ENCODE assay signal across 17 cellular contexts in the genomic region with DNA sequence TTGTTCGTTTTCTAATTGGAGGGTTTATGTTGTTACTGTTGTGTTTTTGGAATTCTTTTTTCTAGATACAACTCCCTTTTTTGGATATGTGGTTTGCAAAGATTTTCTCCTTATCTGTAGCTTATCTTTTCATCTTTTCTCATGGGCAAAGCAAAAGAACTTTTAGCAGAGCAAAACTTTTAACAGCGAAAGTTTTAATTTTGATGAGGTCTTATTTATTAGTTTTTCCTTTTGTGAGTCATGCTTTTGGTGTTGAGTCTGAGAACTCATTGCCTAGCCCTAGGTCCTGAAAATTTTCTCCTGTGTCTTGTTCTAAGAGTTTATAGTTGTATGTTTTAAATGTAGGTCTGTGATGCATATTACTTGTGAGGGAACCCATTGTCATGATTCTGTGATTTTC.
DNase-seq lines count a peak whose midpoint lies in the region; ATAC-seq and TF ChIP-seq lines count a peak whose summit lies in the region.
"Had no signal": no experiment of that assay in that cellular context is flagged by ENCODE, and none has a peak within 500 bp of the region (broad histone marks: within the 10 kb centered on the region; RNA-seq: fewer than 3 reads in every experiment).

No MANE protein-coding gene starts in this region.

- no peak for DNase-seq in GM23248
- no peak for DNase-seq in WTC11 (ENCODE audit: low spot score)
- no peak for DNase-seq in gastrocnemius medialis
- no peak for DNase-seq in activated CD4-positive, alpha-beta T cell treated with anti-CD3 and anti-CD28 coated beads, Interleukin-2, amount 10 ng/mL, durations not matched to agents 7 days and 5 days
- DNase-seq in Karpas-422 = no peak
- DNase-seq: BE2C; CD4-positive, CD25-positive, alpha-beta regulatory T cell; DMS153; GF-D8; H7; NCI-H1105; NCI-H446 had no signal

- H3K4me2 ChIP-seq in GM23248 (ENCODE audit: unreplicated experiment) (peak overlapping the region; percentile 7), Karpas-422 (ENCODE audit: low read depth, low read length, poor library complexity, severe bottlenecking) (no peak overlapping the region)

- H3K9me2 ChIP-seq in GM23248 (ENCODE audit: insufficient read depth) (no peaks in the 10 kb centered on the region), Karpas-422 (replicated peaks; ENCODE audit: insufficient read depth, low read length) (no peaks in the 10 kb centered on the region)

- no peak for TF ChIP-seq CTCF in WTC11 (IDR thresholded peaks at IDR 0.05)
- no peak for TF ChIP-seq CTCF in gastrocnemius medialis (IDR thresholded peaks at IDR 0.05 in 4 of 5, conservative IDR thresholded peaks at IDR 0.05 in 1 of 5)

- in situ Hi-C loops in GM23248 (cut with MboI) (no loop called here), gastrocnemius medialis (cut with MboI; ENCODE audit: low sequenced_read_pairs in 4 of 4) (no loop called here)

- H3K27me3 Mint-ChIP-seq in WTC11 (ENCODE audit: low read depth) = no peaks in the 10 kb centered on the region
- H3K27me3 Mint-ChIP-seq in activated CD4-positive, alpha-beta T cell treated with anti-CD3 and anti-CD28 coated beads, Interleukin-2, amount 10 ng/mL, durations not matched to agents 7 days and 5 days = peaks cover 8% of the 10 kb centered on the region

- intact Hi-C loops in gastrocnemius medialis (cut with DNase I; ENCODE audit: low total_unique reads) = no loop called here

- no peaks in the 10 kb centered on the region for H3K36me3 Mint-ChIP-seq in WTC11
- no peaks in the 10 kb centered on the region for H3K36me3 Mint-ChIP-seq in activated CD4-positive, alpha-beta T cell treated with anti-CD3 and anti-CD28 coated beads, Interleukin-2, amount 10 ng/mL, durations not matched to agents 7 days and 5 days (ENCODE audit: low read depth)
- H3K36me3 Mint-ChIP-seq: CD4-positive, CD25-positive, alpha-beta regulatory T cell had no signal

- H3K4me3 Mint-ChIP-seq in WTC11 = no peak overlapping the region
- no peak overlapping the region for H3K4me3 Mint-ChIP-seq in activated CD4-positive, alpha-beta T cell treated with anti-CD3 and anti-CD28 coated beads, Interleukin-2, amount 10 ng/mL, durations not matched to agents 7 days and 5 days
- H3K4me3 Mint-ChIP-seq: CD4-positive, CD25-positive, alpha-beta regulatory T cell; IgD-negative memory B cell had no signal

- H3K79me2 ChIP-seq in GM23248 (ENCODE audit: insufficient read depth) = peaks cover 100% of the 10 kb centered on the region
- no peaks in the 10 kb centered on the region for H3K79me2 ChIP-seq in Karpas-422 (ENCODE audit: low read length)

- H3K36me3 ChIP-seq in GM23248 (ENCODE audit: low read depth) (no peaks in the 10 kb centered on the region), mesodermal cell (ENCODE audit: control insufficient read depth, insufficient read depth, low read length) (peaks cover 53% of the 10 kb centered on the region), gastrocnemius medialis (no peaks in the 10 kb centered on the region), Karpas-422 (ENCODE audit: insufficient read depth, low read length) (no peaks in the 10 kb centered on the region)

- H2AFZ ChIP-seq in GM23248 (no peak overlapping the region), Karpas-422 (ENCODE audit: low read length) (no peak overlapping the region)

- peaks cover 23% of the 10 kb centered on the region for H3K4me1 Mint-ChIP-seq in WTC11
- peaks cover 6% of the 10 kb centered on the region for H3K4me1 Mint-ChIP-seq in activated CD4-positive, alpha-beta T cell treated with anti-CD3 and anti-CD28 coated beads, Interleukin-2, amount 10 ng/mL, durations not matched to agents 7 days and 5 days
- H3K4me1 Mint-ChIP-seq: CD4-positive, CD25-positive, alpha-beta regulatory T cell; IgD-negative memory B cell had no signal

- no peaks in the 10 kb centered on the region for H3K9me3 Mint-ChIP-seq in WTC11
- H3K9me3 Mint-ChIP-seq in activated CD4-positive, alpha-beta T cell treated with anti-CD3 and anti-CD28 coated beads, Interleukin-2, amount 10 ng/mL, durations not matched to agents 7 days and 5 days = no peaks in the 10 kb centered on the region
- H3K9me3 Mint-ChIP-seq: CD4-positive, CD25-positive, alpha-beta regulatory T cell had no signal

- H3F3A ChIP-seq in GM23248 (ENCODE audit: insufficient read depth) = peaks cover 59% of the 10 kb centered on the region

- peak overlapping the region; percentile 4 for H3K27ac Mint-ChIP-seq in WTC11
- no peak overlapping the region for H3K27ac Mint-ChIP-seq in activated CD4-positive, alpha-beta T cell treated with anti-CD3 and anti-CD28 coated beads, Interleukin-2, amount 10 ng/mL, durations not matched to agents 7 days and 5 days
- H3K27ac Mint-ChIP-seq: CD4-positive, CD25-positive, alpha-beta regulatory T cell; IgD-negative memory B cell had no signal

- CTCF ChIA-PET in WTC11 (lab: Charles Lee) = no interaction called here
- CTCF ChIA-PET in activated CD4-positive, alpha-beta T cell treated with anti-CD3 and anti-CD28 coated beads, Interleukin-2, amount 10 ng/mL, durations not matched to agents 7 days and 5 days (lab: Charles Lee) = no interaction called here

- no peaks in the 10 kb centered on the region for H3K9me3 ChIP-seq in GM23248 (ENCODE audit: low read depth)
- H3K9me3 ChIP-seq in mesodermal cell (ENCODE audit: control insufficient read depth, low read length) = no peaks in the 10 kb centered on the region
- H3K9me3 ChIP-seq in gastrocnemius medialis = no peaks in the 10 kb centered on the region
- H3K9me3 ChIP-seq in Karpas-422 (ENCODE audit: low read length) = no peaks in the 10 kb centered on the region
- H3K9me3 ChIP-seq: BE2C had no signal

- no peak for TF ChIP-seq POLR2A in gastrocnemius medialis (IDR thresholded peaks at IDR 0.05)
- no peak for TF ChIP-seq POLR2A in GM18505 (IDR thresholded peaks at IDR 0.05; ENCODE audit: borderline replicate concordance, extremely low read depth, insufficient read depth, insufficient read length)

- peaks cover 23% of the 10 kb centered on the region for H4K20me1 ChIP-seq in GM23248 (ENCODE audit: insufficient read depth)
- H4K20me1 ChIP-seq in Karpas-422 (ENCODE audit: insufficient read depth, low read depth, low read length) = no peaks in the 10 kb centered on the region

- H3K27ac ChIP-seq in GM23248 (peak overlapping the region; percentile 71), mesodermal cell (ENCODE audit: low read depth, low read length, severe bottlenecking) (peak overlapping the region; percentile 4), gastrocnemius medialis (peak overlapping the region; percentile 20 to 95 (median 90)), Karpas-422 (ENCODE audit: low read length) (no peak overlapping the region)

- H3K4me3 ChIP-seq in GM23248 (no peak overlapping the region), mesodermal cell (ENCODE audit: extremely low read depth, insufficient read depth, low read length, poor library complexity, severe bottlenecking) (no peak overlapping the region), gastrocnemius medialis (no peak overlapping the region), Karpas-422 (ENCODE audit: low read length) (no peak overlapping the region)
- H3K4me3 ChIP-seq: GM12878 had no signal

- H3K9ac ChIP-seq in GM23248 (no peak overlapping the region), Karpas-422 (ENCODE audit: low read length) (no peak overlapping the region)

- H3K4me1 ChIP-seq in GM23248 (ENCODE audit: insufficient read depth) = peaks cover 71% of the 10 kb centered on the region
- peaks cover 42% of the 10 kb centered on the region for H3K4me1 ChIP-seq in mesodermal cell (ENCODE audit: control insufficient read depth, insufficient read depth, low read length, poor library complexity, severe bottlenecking)
- H3K4me1 ChIP-seq in gastrocnemius medialis = peaks cover 74 to 99% of the 10 kb centered on the region in 2 donors
- no peaks in the 10 kb centered on the region for H3K4me1 ChIP-seq in Karpas-422 (ENCODE audit: low read length)

- POLR2A ChIA-PET in WTC11 (lab: Charles Lee) = no interaction called here
- POLR2A ChIA-PET in activated CD4-positive, alpha-beta T cell treated with anti-CD3 and anti-CD28 coated beads, Interleukin-2, amount 10 ng/mL, durations not matched to agents 7 days and 5 days (lab: Charles Lee) = no interaction called here

- ATAC-seq in WTC11 (no peak), gastrocnemius medialis (no peak), GM18505 (IDR thresholded peaks at IDR 0.05; ENCODE audit: unreplicated experiment) (no peak)
- ATAC-seq: GM12878, Right ventricle myocardium inferior had no signal

- WGBS in GM23248 (ENCODE audit: low coverage in 1 of 2, low lambda C conversion rate in 2 of 2, missing lambda C conversion rate in 2 of 2), 2 experiments = 75 to 80% methylated on average over 2 of the region's 2 CpGs
- 100% methylated on average over 1 of the region's 2 CpGs; no CpG with 5 or more reads in 1 of the 2 experiments for WGBS in mesodermal cell (ENCODE audit: insufficient coverage in 2 of 2), 2 experiments

- H3K27me3 ChIP-seq in GM23248 (replicated peaks; ENCODE audit: insufficient read depth) (no peaks in the 10 kb centered on the region), gastrocnemius medialis (no peaks in the 10 kb centered on the region), Karpas-422 (ENCODE audit: low read length) (0 out of 2 replicates have a peak, but pooled peaks cover 4% of the 10 kb centered on the region)
- H3K27me3 ChIP-seq: BE2C had no signal

TF ChIP-seq in WTC11, 78 proteins besides CTCF, POLR2A, EP300 and RAD21 (continues in another document):
- no peak for TF ChIP-seq ATF1 (CRISPR knock-in tag; IDR thresholded peaks at IDR 0.05)
- no peak for TF ChIP-seq MXD4 (CRISPR knock-in tag; IDR thresholded peaks at IDR 0.05; ENCODE audit: borderline replicate concordance)
- TF ChIP-seq, protein P1, sequence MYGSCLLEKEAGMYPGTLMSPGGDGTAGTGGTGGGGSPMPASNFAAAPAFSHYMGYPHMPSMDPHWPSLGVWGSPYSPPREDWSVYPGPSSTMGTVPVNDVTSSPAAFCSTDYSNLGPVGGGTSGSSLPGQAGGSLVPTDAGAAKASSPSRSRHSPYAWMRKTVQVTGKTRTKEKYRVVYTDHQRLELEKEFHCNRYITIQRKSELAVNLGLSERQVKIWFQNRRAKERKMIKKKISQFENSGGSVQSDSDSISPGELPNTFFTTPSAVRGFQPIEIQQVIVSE (CRISPR knock-in tag; IDR thresholded peaks at IDR 0.05; ENCODE audit: borderline replicate concordance) = no peak
- TF ChIP-seq NFATC4 (CRISPR knock-in tag; IDR thresholded peaks at IDR 0.05) = no peak
- TF ChIP-seq, protein P2, sequence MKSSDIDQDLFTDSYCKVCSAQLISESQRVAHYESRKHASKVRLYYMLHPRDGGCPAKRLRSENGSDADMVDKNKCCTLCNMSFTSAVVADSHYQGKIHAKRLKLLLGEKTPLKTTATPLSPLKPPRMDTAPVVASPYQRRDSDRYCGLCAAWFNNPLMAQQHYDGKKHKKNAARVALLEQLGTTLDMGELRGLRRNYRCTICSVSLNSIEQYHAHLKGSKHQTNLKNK (CRISPR knock-in tag; IDR thresholded peaks at IDR 0.05) = no peak
